In the genomic region with DNA sequence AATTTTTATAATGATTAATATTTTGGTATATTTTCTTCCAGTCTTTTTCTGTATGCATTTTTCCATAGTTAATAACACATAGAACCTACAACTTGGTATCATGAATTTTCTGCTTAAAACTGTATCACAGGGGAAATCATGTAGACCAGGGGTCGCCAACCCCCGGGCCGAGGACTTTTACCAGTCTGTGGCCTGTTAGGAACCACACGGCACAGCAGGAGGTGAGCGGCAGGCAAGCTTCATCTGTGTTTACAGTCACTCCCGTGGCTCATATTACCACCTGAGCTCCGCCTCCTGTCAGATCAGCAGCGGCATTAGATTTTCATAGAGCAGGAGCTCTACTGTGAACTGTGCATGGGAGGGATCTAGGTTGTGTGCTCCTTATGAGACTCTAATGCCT, we compare ENCODE assay signal across 13 cellular contexts. TPM values are rescaled to one million over a fixed set of nuclear protein-coding genes. Genes with fewer than 3 reads are reported as not detected.
A peak's percentile ranks its signal among the peaks of the same experiment; 100 is the strongest.
DNase-seq lines count a peak whose midpoint lies in the region; ATAC-seq, FAIRE-seq and TF ChIP-seq lines count a peak whose summit lies in the region.
"Had no signal": no experiment of that assay in that cellular context is flagged by ENCODE, and none has a peak within 500 bp of the region (broad histone marks: within the 10 kb centered on the region; RNA-seq: fewer than 3 reads in every experiment).

No MANE protein-coding gene starts in this region.

- dilution Hi-C loops in keratinocyte (cut with MboI; ENCODE audit: extremely low pct_ligation_motif_present, low sequenced_read_pairs), result no loop called here

- peak overlapping the region; percentile 19 for H3K4me2 ChIP-seq in keratinocyte (ENCODE audit: control insufficient read depth, extremely low read depth, insufficient read depth, low read depth, low read length)
- H3K4me2 ChIP-seq: BLaER1 had no signal

- no peaks in the 10 kb centered on the region for H3K9me3 Mint-ChIP-seq in Caco-2 (ENCODE audit: unreplicated experiment)
- H3K9me3 Mint-ChIP-seq in naive thymus-derived CD8-positive, alpha-beta T cell, result no peaks in the 10 kb centered on the region
- no peaks in the 10 kb centered on the region for H3K9me3 Mint-ChIP-seq in activated CD4-positive, alpha-beta T cell treated with anti-CD3 and anti-CD28 coated beads, Interleukin-2, amount 10 ng/mL, durations not matched to agents 7 days and 5 days
- H3K9me3 Mint-ChIP-seq: activated T-cell treated with anti-CD3 and anti-CD28 coated beads, Interleukin-2, amount 50 U/mL, for 4 hours; dendritic cell treated with granulocyte-macrophage colony-stimulating factor and Interleukin-4, amounts not matched to agents 40 ng/mL and 50 ng/mL, for 4 days had no signal

- no peaks in the 10 kb centered on the region for H3K79me2 ChIP-seq in keratinocyte (ENCODE audit: control insufficient read depth, insufficient read depth, low read length)

- H2AFZ ChIP-seq in keratinocyte (ENCODE audit: control insufficient read depth, low read length), result peak overlapping the region; percentile 39

- H3K36me3 Mint-ChIP-seq in Caco-2 (ENCODE audit: insufficient read depth, unreplicated experiment), result no peaks in the 10 kb centered on the region
- peaks cover 0 to 1% (median 0%) of the 10 kb centered on the region in 3 donors for H3K36me3 Mint-ChIP-seq in naive thymus-derived CD8-positive, alpha-beta T cell
- H3K36me3 Mint-ChIP-seq in activated CD4-positive, alpha-beta T cell treated with anti-CD3 and anti-CD28 coated beads, Interleukin-2, amount 10 ng/mL, durations not matched to agents 7 days and 5 days (ENCODE audit: low read depth), result no peaks in the 10 kb centered on the region

- CTCF ChIA-PET in Caco-2 (lab: Charles Lee), result interaction anchor here (0.9 to 1.8 kb wide), 4 partner anchors 33 to 405 kb away, joined by 3 to 10 read pairs (median 5); no protein-coding TSS in a partner anchor
- CTCF ChIA-PET in activated CD4-positive, alpha-beta T cell treated with anti-CD3 and anti-CD28 coated beads, Interleukin-2, amount 10 ng/mL, durations not matched to agents 7 days and 5 days (lab: Charles Lee), result interaction anchor here (0.6 kb wide), 1 partner anchor 12 kb away, joined by 3 read pairs; no protein-coding TSS in a partner anchor

- no peaks in the 10 kb centered on the region for H3K9me1 ChIP-seq in keratinocyte (ENCODE audit: control insufficient read depth, extremely low read depth, insufficient read depth, low read length)

- H3K4me1 ChIP-seq in Caco-2 (no peaks in the 10 kb centered on the region), keratinocyte (ENCODE audit: control insufficient read depth, extremely low read depth, insufficient read depth, low read length) (peaks cover 23% of the 10 kb centered on the region)
- H3K4me1 ChIP-seq: BLaER1 had no signal

- H3K4me1 Mint-ChIP-seq in Caco-2 (ENCODE audit: low read depth, unreplicated experiment), result no peaks in the 10 kb centered on the region
- H3K4me1 Mint-ChIP-seq in naive thymus-derived CD8-positive, alpha-beta T cell, result peaks cover 0 to 3% (median 0%) of the 10 kb centered on the region in 4 donors
- H3K4me1 Mint-ChIP-seq in activated CD4-positive, alpha-beta T cell treated with anti-CD3 and anti-CD28 coated beads, Interleukin-2, amount 10 ng/mL, durations not matched to agents 7 days and 5 days, result peaks cover 5% of the 10 kb centered on the region

- no peak for FAIRE-seq in keratinocyte (lab: Jason Lieb, UNC)
- FAIRE-seq: GM18507 had no signal

- no peak overlapping the region for H3K27ac ChIP-seq in keratinocyte (ENCODE audit: control insufficient read depth, insufficient read depth, low read length)
- H3K27ac ChIP-seq: BLaER1 had no signal

- intact Hi-C loops in Caco-2 (cut with micrococcal nuclease; ENCODE audit: unreplicated experiment), result loop anchor here (10.0 kb wide), 2 partner anchors 321 to 501 kb away; no protein-coding TSS in a partner anchor

- H3K27ac Mint-ChIP-seq in Caco-2 (ENCODE audit: unreplicated experiment), result no peak overlapping the region
- no peak overlapping the region for H3K27ac Mint-ChIP-seq in naive thymus-derived CD8-positive, alpha-beta T cell
- H3K27ac Mint-ChIP-seq in activated CD4-positive, alpha-beta T cell treated with anti-CD3 and anti-CD28 coated beads, Interleukin-2, amount 10 ng/mL, durations not matched to agents 7 days and 5 days, result no peak overlapping the region
- H3K27ac Mint-ChIP-seq: dendritic cell treated with granulocyte-macrophage colony-stimulating factor and Interleukin-4, amounts not matched to agents 40 ng/mL and 50 ng/mL, for 4 days had no signal

- H3K27me3 Mint-ChIP-seq in Caco-2 (ENCODE audit: insufficient read depth, unreplicated experiment), result peaks cover 12% of the 10 kb centered on the region
- H3K27me3 Mint-ChIP-seq in naive thymus-derived CD8-positive, alpha-beta T cell, result peaks cover 2 to 14% (median 5%) of the 10 kb centered on the region in 5 donors
- H3K27me3 Mint-ChIP-seq in activated CD4-positive, alpha-beta T cell treated with anti-CD3 and anti-CD28 coated beads, Interleukin-2, amount 10 ng/mL, durations not matched to agents 7 days and 5 days, result peaks cover 3% of the 10 kb centered on the region
- H3K27me3 Mint-ChIP-seq: dendritic cell treated with granulocyte-macrophage colony-stimulating factor and Interleukin-4, amounts not matched to agents 40 ng/mL and 50 ng/mL, for 4 days had no signal

- no peak for TF ChIP-seq CTCF in Caco-2 (IDR thresholded peaks at IDR 0.05; ENCODE audit: insufficient read depth in 1 of 2, low read depth in 1 of 2, low read length in 1 of 2, severe bottlenecking in 1 of 2, unreplicated experiment in 1 of 2)
- no peak for TF ChIP-seq CTCF in keratinocyte (optimal IDR thresholded peaks at IDR 0.05 in 1 of 3, IDR thresholded peaks at IDR 0.05 in 1 of 3, conservative IDR thresholded peaks at IDR 0.05 in 1 of 3; ENCODE audit: extremely low read depth in 1 of 3, insufficient read depth in 2 of 3, low read length in 3 of 3)

- H3K4me3 ChIP-seq in Caco-2 (ENCODE audit: low read depth, low read length), result no peak overlapping the region
- H3K4me3 ChIP-seq in keratinocyte (ENCODE audit: control insufficient read depth in 2 of 3, extremely low read depth in 1 of 3, insufficient read depth in 2 of 3, low read depth in 1 of 3, low read length in 3 of 3), result no peak overlapping the region
- H3K4me3 ChIP-seq: BLaER1 had no signal

- H3K9ac ChIP-seq in keratinocyte (ENCODE audit: control insufficient read depth, extremely low read depth, insufficient read depth, low read length), result no peak overlapping the region
- H3K9ac ChIP-seq: BLaER1 had no signal

- H3K4me3 Mint-ChIP-seq in Caco-2 (ENCODE audit: unreplicated experiment), result no peak overlapping the region
- H3K4me3 Mint-ChIP-seq in naive thymus-derived CD8-positive, alpha-beta T cell, result no peak overlapping the region
- H3K4me3 Mint-ChIP-seq in activated CD4-positive, alpha-beta T cell treated with anti-CD3 and anti-CD28 coated beads, Interleukin-2, amount 10 ng/mL, durations not matched to agents 7 days and 5 days, result no peak overlapping the region
- H3K4me3 Mint-ChIP-seq: activated T-cell treated with anti-CD3 and anti-CD28 coated beads, Interleukin-2, amount 50 U/mL, for 4 hours; dendritic cell treated with granulocyte-macrophage colony-stimulating factor and Interleukin-4, amounts not matched to agents 40 ng/mL and 50 ng/mL, for 4 days had no signal

- no peaks in the 10 kb centered on the region for H4K20me1 ChIP-seq in keratinocyte (ENCODE audit: control insufficient read depth, extremely low read depth, insufficient read depth, low read length)
- H4K20me1 ChIP-seq: BLaER1 had no signal

- DNase-seq in Caco-2 (peak; percentile 24 to 53), NCI-H1105 (lab: John Stamatoyannopoulos, UW) (peak; percentile 80), NCI-H82 (lab: John Stamatoyannopoulos, UW) (peak; percentile 85), keratinocyte (ENCODE audit: low read depth, low spot score) (no peak)
- no peak for DNase-seq in naive thymus-derived CD8-positive, alpha-beta T cell
- no peak for DNase-seq in activated CD4-positive, alpha-beta T cell treated with anti-CD3 and anti-CD28 coated beads, Interleukin-2, amount 10 ng/mL, durations not matched to agents 7 days and 5 days
- DNase-seq: activated T-cell treated with anti-CD3 and anti-CD28 coated beads, Interleukin-2, amount 50 U/mL, for 4 hours; H7 had no signal

- H3K36me3 ChIP-seq in Caco-2 (ENCODE audit: control insufficient read depth, insufficient read depth, low read length), result no peaks in the 10 kb centered on the region
- H3K36me3 ChIP-seq in keratinocyte (ENCODE audit: control insufficient read depth in 2 of 2, extremely low read depth in 1 of 2, insufficient read depth in 2 of 2, low read length in 2 of 2), result no peaks in the 10 kb centered on the region
- H3K36me3 ChIP-seq: BLaER1 had no signal

- H3K27me3 ChIP-seq in Caco-2 (replicated peaks; ENCODE audit: control insufficient read depth, insufficient read depth, low read length), result no peaks in the 10 kb centered on the region
- no peaks in the 10 kb centered on the region for H3K27me3 ChIP-seq in keratinocyte (ENCODE audit: control insufficient read depth, extremely low read depth, insufficient read depth, low read length)
- H3K27me3 ChIP-seq: BLaER1 had no signal

- H3K9me3 ChIP-seq in Caco-2 (no peaks in the 10 kb centered on the region), keratinocyte (ENCODE audit: control insufficient read depth, low read depth, low read length) (no peaks in the 10 kb centered on the region)
- H3K9me3 ChIP-seq: BLaER1 had no signal

- ATAC-seq in naive thymus-derived CD8-positive, alpha-beta T cell, result no peak
- ATAC-seq in HG03175 (IDR thresholded peaks at IDR 0.05; ENCODE audit: unreplicated experiment), result no peak
- ATAC-seq in HG03196 (IDR thresholded peaks at IDR 0.05; ENCODE audit: unreplicated experiment), result no peak
- ATAC-seq: activated T-cell treated with anti-CD3 and anti-CD28 coated beads, Interleukin-2, amount 50 U/mL, for 4 hours had no signal

- no TSS peak for BruUV-seq in Caco-2 (replicated peaks; lab: Mats Ljungman, UMichigan)

- POLR2A ChIA-PET in Caco-2 (lab: Charles Lee), result no interaction called here
- POLR2A ChIA-PET in naive thymus-derived CD8-positive, alpha-beta T cell (lab: Charles Lee), result no interaction called here
- POLR2A ChIA-PET in activated CD4-positive, alpha-beta T cell treated with anti-CD3 and anti-CD28 coated beads, Interleukin-2, amount 10 ng/mL, durations not matched to agents 7 days and 5 days (lab: Charles Lee), result no interaction called here

RNA-seq across cellular contexts. Expression of a gene that starts 54.7 kb away (rescaled TPM):
- total RNA-seq in Caco-2 (2022), result 31.1 and 37.7 TPM in 2 replicates
- 103 to 277 TPM (median 241 TPM) in 3 replicates for polyA plus RNA-seq in keratinocyte
- polyA plus RNA-seq in keratinocyte (2011; ENCODE audit: low read depth), result 197 TPM
- 174 and 248 TPM in 2 replicates for polyA plus RNA-seq in keratinocyte (2011; cell fraction: cytosol; rRNA removed)
- 38.4 and 78.5 TPM in 2 replicates for polyA plus RNA-seq in keratinocyte (2011; cell fraction: nucleus; rRNA removed)
- polyA plus RNA-seq in keratinocyte (2012; ENCODE audit: low replicate concordance), result 173 and 259 TPM in 2 replicates
- polyA minus RNA-seq in keratinocyte, result 1.2 to 16.1 TPM (median 8.1 TPM) in 3 replicates
- polyA minus RNA-seq in keratinocyte (2011; cell fraction: cytosol; rRNA and poly(A)+ RNA removed), result 28.2 TPM
- polyA minus RNA-seq in keratinocyte (2011; cell fraction: nucleus; rRNA and poly(A)+ RNA removed), result 1.9 and 3.9 TPM in 2 replicates
- 10 to 100 TPM; 35.4 to 35.5 TPM for total RNA-seq in naive thymus-derived CD8-positive, alpha-beta T cell
- 10 to 100 TPM; 31.8 to 43.3 (median 36.2) TPM for polyA plus RNA-seq in naive thymus-derived CD8-positive, alpha-beta T cell
- total RNA-seq in activated CD4-positive, alpha-beta T cell treated with anti-CD3 and anti-CD28 coated beads, Interleukin-2, amount 10 ng/mL, durations not matched to agents 7 days and 5 days, result 10 to 100 TPM; 42.4 to 58.5 TPM

Comparison
In these comparisons a context has a peak if more than half of its experiments do, and no peak if none do; other contexts are left out.
1. DNase-seq: peak in Caco-2 (2 of 2), NCI-H1105 (single experiment) and NCI-H82 (single experiment); none in keratinocyte (single experiment), naive thymus-derived CD8-positive, alpha-beta T cell (0 of 10) and activated CD4-positive, alpha-beta T cell treated with anti-CD3 and anti-CD28 coated beads, Interleukin-2, amount 10 ng/mL, durations not matched to agents 7 days and 5 days (single experiment).